ENCODE assay signal across 10 cellular contexts in genomic region chr5:34789021-34789531, GRCh38. TPM values are rescaled to one million over a fixed set of nuclear protein-coding genes. Genes with fewer than 3 reads are reported as not detected.
DNase-seq lines count a peak whose midpoint lies in the region; ATAC-seq and TF ChIP-seq lines count a peak whose summit lies in the region.
"Had no signal": no experiment of that assay in that cellular context is flagged by ENCODE, and none has a peak within 500 bp of the region (broad histone marks: within the 10 kb centered on the region; RNA-seq: fewer than 3 reads in every experiment).

No MANE protein-coding gene starts in this region.

- DNase-seq in DMS 273 (lab: John Stamatoyannopoulos, UW; ENCODE audit: unreplicated experiment): peak; percentile 75
- DNase-seq in NCI-H82 treated with DMSO at 0.1 percent for 48 hours (lab: John Stamatoyannopoulos, UW; ENCODE audit: unreplicated experiment): peak; percentile 1
- DNase-seq in epithelial cell of proximal tubule (ENCODE audit: low read depth): peak; percentile 13
- DNase-seq in mucosa of descending colon: no peak
- no peak for DNase-seq in NCI-H1105 (lab: John Stamatoyannopoulos, UW)
- DNase-seq: NCI-H2107 had no signal

- H3K4me3 ChIP-seq in epithelial cell of proximal tubule (ENCODE audit: low read depth, low read length) (no peak overlapping the region), mucosa of descending colon (no peak overlapping the region)
- H3K4me3 ChIP-seq: psoas muscle had no signal

- peak; percentile 20 for TF ChIP-seq CTCF in epithelial cell of proximal tubule (conservative IDR thresholded peaks at IDR 0.05; ENCODE audit: low read depth, low read length)
- no peak for TF ChIP-seq CTCF in mucosa of descending colon (IDR thresholded peaks at IDR 0.05)

- ATAC-seq in mucosa of descending colon (peak; percentile 22), HG02885 (IDR thresholded peaks at IDR 0.05; ENCODE audit: poor library complexity, unreplicated experiment) (no peak), HG03196 (IDR thresholded peaks at IDR 0.05; ENCODE audit: unreplicated experiment) (no peak), HG03108 (IDR thresholded peaks at IDR 0.05; ENCODE audit: unreplicated experiment) (no peak)

- no peaks in the 10 kb centered on the region for H3K4me1 ChIP-seq in mucosa of descending colon (ENCODE audit: low read depth)
- H3K4me1 ChIP-seq: psoas muscle had no signal

- no peaks in the 10 kb centered on the region for H3K36me3 ChIP-seq in mucosa of descending colon (ENCODE audit: low read depth)

- intact Hi-C loops in mucosa of descending colon (cut with DNase I, micrococcal nuclease): no loop called here

- H3K9me3 ChIP-seq in mucosa of descending colon: no peaks in the 10 kb centered on the region

RNA-seq across cellular contexts. Expression of gene TTC23L, which starts 49.9 kb away (rescaled TPM):
- 0.29 TPM in 1 of 2 replicates, not detected in the other for total RNA-seq in epithelial cell of proximal tubule
- total RNA-seq in mucosa of descending colon: under 1 TPM in 2 of 3 donors, not detected in 1; 0.29 to 0.43 TPM
- total RNA-seq: psoas muscle had no signal

Comparison
In these comparisons a context has a peak if more than half of its experiments do, and no peak if none do; other contexts are left out.
1. DNase-seq: peak in DMS 273 (single experiment), NCI-H82 treated with DMSO at 0.1 percent for 48 hours (single experiment) and epithelial cell of proximal tubule (single experiment); none in mucosa of descending colon (0 of 3) and NCI-H1105 (single experiment).